ENCODE assay signal across 5 cellular contexts in genomic region chr1:159349374-159349773, GRCh38. TPM values are rescaled to one million over a fixed set of nuclear protein-coding genes. Genes with fewer than 3 reads are reported as not detected.
"Had no signal": no experiment of that assay in that cellular context is flagged by ENCODE, and none has a peak within 500 bp of the region (broad histone marks: within the 10 kb centered on the region; RNA-seq: fewer than 3 reads in every experiment).

No MANE protein-coding gene starts in this region.

RNA-seq across cellular contexts. Expression of gene FCER1A, which starts 47.2 kb away (rescaled TPM):
- total RNA-seq: HepG2, HT-29, HT1080, IMR-90 had no signal
- polyA plus RNA-seq: HepG2, IgD-negative memory B cell, IMR-90 had no signal
